In genomic region chr5:54655761-54656160, GRCh38 we compare ENCODE assay signal across 17 cellular contexts.
"Had no signal": no experiment of that assay in that cellular context is flagged by ENCODE, and none has a peak within 500 bp of the region (broad histone marks: within the 10 kb centered on the region; RNA-seq: fewer than 3 reads in every experiment).

No MANE protein-coding gene starts in this region.

- H3K36me3 ChIP-seq: SJCRH30, upper lobe of left lung had no signal

- H3K4me3 ChIP-seq: SJCRH30, upper lobe of left lung had no signal

- H3K27ac ChIP-seq: foreskin keratinocyte, SJCRH30 had no signal

- H3K4me1 ChIP-seq: SJCRH30 had no signal

- DNase-seq: activated CD4-positive, CD25-positive, alpha-beta regulatory T cell; activated naive CD4-positive, alpha-beta T cell treated with Interleukin-2 at 50 U/mL for 16 hours; activated naive CD8-positive, alpha-beta T cell treated with anti-CD3 and anti-CD28 coated beads, Interleukin-2, amount 50 U/mL, for 24 hours; caudate nucleus; cortex of kidney; effector CD8-positive, alpha-beta T cell; foreskin keratinocyte; left colon; naive B cell; posterior cingulate gyrus; retina; SJCRH30; stimulated activated CD4-positive, alpha-beta T cell treated with anti-CD3 and anti-CD28 coated beads, Interleukin-4, amount 100 ng/mL, for 1 hour; stimulated activated naive CD4-positive, alpha-beta T cell; substantia nigra; SW 1271; upper lobe of left lung had no signal

- H3K27me3 ChIP-seq: foreskin keratinocyte, upper lobe of left lung had no signal

- H3K9me3 ChIP-seq: SJCRH30, upper lobe of left lung had no signal
